ENCODE assay signal across 1 cellular context in the genomic region with DNA sequence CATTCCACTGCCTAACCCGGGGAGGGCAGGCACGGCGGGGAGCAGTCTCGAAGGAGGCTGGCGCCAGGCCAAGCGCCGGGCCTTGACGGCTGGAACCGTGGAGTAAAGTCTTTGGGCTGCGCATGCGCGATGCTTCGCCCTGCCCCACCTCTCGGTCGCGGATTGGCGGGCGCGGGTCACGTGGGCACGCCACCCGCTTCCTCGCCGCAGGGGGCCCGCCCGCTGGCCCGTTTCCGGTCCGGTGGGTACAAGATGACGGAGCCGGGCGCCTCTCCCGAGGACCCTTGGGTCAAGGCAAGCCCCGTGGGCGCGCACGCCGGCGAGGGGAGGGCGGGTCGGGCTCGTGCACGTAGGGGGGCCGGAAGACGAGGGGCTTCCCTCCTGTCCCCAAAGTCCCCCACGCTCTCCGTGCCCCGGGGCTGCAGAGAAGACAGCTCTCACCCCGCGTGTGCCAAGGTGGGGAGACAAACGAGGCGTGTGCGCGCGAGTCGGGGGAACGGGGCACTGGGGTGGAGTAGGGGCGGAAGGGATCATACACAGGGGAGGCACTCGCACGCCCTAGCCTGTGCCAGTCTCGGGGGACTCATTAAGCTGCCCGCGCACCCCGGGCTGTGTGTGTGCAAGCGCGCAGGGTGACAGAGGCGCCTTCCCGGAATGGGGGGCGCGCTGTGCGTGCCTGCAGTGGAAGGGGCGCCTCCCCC.
TF ChIP-seq lines count a peak whose summit lies in the region.

A gene with protein sequence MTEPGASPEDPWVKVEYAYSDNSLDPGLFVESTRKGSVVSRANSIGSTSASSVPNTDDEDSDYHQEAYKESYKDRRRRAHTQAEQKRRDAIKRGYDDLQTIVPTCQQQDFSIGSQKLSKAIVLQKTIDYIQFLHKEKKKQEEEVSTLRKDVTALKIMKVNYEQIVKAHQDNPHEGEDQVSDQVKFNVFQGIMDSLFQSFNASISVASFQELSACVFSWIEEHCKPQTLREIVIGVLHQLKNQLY (plus strand): TSS at position 228 of the 701 bp plus-strand sequence. CDS start 25 bp downstream, at position 253.

TF ChIP-seq in SK-N-SH, 30 proteins besides CTCF, POLR2A, EP300 and RAD21 (continued from another document):
- TF ChIP-seq, protein P1, sequence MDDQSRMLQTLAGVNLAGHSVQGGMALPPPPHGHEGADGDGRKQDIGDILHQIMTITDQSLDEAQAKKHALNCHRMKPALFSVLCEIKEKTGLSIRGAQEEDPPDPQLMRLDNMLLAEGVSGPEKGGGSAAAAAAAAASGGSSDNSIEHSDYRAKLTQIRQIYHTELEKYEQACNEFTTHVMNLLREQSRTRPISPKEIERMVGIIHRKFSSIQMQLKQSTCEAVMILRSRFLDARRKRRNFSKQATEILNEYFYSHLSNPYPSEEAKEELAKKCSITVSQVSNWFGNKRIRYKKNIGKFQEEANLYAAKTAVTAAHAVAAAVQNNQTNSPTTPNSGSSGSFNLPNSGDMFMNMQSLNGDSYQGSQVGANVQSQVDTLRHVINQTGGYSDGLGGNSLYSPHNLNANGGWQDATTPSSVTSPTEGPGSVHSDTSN (IDR thresholded peaks at IDR 0.05), result no peak; the same call in 1 of the 2 replicates
- TF ChIP-seq EZH2phosphoT487 (IDR thresholded peaks at IDR 0.05; ENCODE audit: borderline replicate concordance, low read depth) (no peak), SMC3 (IDR thresholded peaks at IDR 0.05; ENCODE audit: low read depth, low read length) (no peak), RFX5 (IDR thresholded peaks at IDR 0.05; ENCODE audit: low read length) (no peak), GATA2 (CRISPR knock-in tag; IDR thresholded peaks at IDR 0.05) (no peak), CHD2 (IDR thresholded peaks at IDR 0.05; ENCODE audit: low read length, partially characterized antibody) (no peak), TAF1 (IDR thresholded peaks at IDR 0.05; ENCODE audit: borderline replicate concordance, low read depth, low read length) (peak; percentile 65; the same call in 1 of the 2 replicates), SIN3A (IDR thresholded peaks at IDR 0.05; ENCODE audit: borderline replicate concordance, low read depth, low read length) (peak; percentile 81; the same call in 1 of the 2 replicates), TCF12 (IDR thresholded peaks at IDR 0.05) (no peak), RXRA (IDR thresholded peaks at IDR 0.05; ENCODE audit: borderline replicate concordance, low read depth) (no peak), FOXM1 (IDR thresholded peaks at IDR 0.05; ENCODE audit: low read depth) (no peak), FOXJ3 (CRISPR knock-in tag; IDR thresholded peaks at IDR 0.05) (no peak), POLR2AphosphoS5 (IDR thresholded peaks at IDR 0.05; ENCODE audit: low read depth, low read length) (peak; percentile 74), YY1 (IDR thresholded peaks at IDR 0.05; ENCODE audit: low read depth) (no peak), RCOR1 (IDR thresholded peaks at IDR 0.05; ENCODE audit: low read length) (no peak), GABPA (IDR thresholded peaks at IDR 0.05; ENCODE audit: low read depth) (peak; percentile 72), MXI1 (IDR thresholded peaks at IDR 0.05; ENCODE audit: low read depth, low read length) (peak; percentile 87), ELF1 (IDR thresholded peaks at IDR 0.05) (peak; percentile 51), NFIC (IDR thresholded peaks at IDR 0.05; ENCODE audit: borderline replicate concordance) (peak; percentile 90), JUND (IDR thresholded peaks at IDR 0.05) (no peak), NRF1 (IDR thresholded peaks at IDR 0.05; ENCODE audit: low read depth, low read length) (peak; percentile 86), TEAD4 (IDR thresholded peaks at IDR 0.05; ENCODE audit: borderline replicate concordance, insufficient read depth) (no peak), MEF2A (IDR thresholded peaks at IDR 0.05; ENCODE audit: borderline replicate concordance, low read depth) (no peak)
- TF ChIP-seq, protein P2, sequence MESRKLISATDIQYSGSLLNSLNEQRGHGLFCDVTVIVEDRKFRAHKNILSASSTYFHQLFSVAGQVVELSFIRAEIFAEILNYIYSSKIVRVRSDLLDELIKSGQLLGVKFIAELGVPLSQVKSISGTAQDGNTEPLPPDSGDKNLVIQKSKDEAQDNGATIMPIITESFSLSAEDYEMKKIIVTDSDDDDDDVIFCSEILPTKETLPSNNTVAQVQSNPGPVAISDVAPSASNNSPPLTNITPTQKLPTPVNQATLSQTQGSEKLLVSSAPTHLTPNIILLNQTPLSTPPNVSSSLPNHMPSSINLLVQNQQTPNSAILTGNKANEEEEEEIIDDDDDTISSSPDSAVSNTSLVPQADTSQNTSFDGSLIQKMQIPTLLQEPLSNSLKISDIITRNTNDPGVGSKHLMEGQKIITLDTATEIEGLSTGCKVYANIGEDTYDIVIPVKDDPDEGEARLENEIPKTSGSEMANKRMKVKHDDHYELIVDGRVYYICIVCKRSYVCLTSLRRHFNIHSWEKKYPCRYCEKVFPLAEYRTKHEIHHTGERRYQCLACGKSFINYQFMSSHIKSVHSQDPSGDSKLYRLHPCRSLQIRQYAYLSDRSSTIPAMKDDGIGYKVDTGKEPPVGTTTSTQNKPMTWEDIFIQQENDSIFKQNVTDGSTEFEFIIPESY (IDR thresholded peaks at IDR 0.05; ENCODE audit: borderline replicate concordance, low read depth), result 0 out of 2 replicates have a peak, but pooled peaks have one; percentile 14
- TF ChIP-seq, protein P3, sequence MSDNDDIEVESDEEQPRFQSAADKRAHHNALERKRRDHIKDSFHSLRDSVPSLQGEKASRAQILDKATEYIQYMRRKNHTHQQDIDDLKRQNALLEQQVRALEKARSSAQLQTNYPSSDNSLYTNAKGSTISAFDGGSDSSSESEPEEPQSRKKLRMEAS (IDR thresholded peaks at IDR 0.05; ENCODE audit: low read depth), result peak; percentile 70; the same call in 1 of the 2 replicates
- TF ChIP-seq, protein P4, sequence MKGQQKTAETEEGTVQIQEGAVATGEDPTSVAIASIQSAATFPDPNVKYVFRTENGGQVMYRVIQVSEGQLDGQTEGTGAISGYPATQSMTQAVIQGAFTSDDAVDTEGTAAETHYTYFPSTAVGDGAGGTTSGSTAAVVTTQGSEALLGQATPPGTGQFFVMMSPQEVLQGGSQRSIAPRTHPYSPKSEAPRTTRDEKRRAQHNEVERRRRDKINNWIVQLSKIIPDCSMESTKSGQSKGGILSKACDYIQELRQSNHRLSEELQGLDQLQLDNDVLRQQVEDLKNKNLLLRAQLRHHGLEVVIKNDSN (IDR thresholded peaks at IDR 0.05; ENCODE audit: borderline replicate concordance, low read depth), result peak; percentile 99
- TF ChIP-seq, protein P5, sequence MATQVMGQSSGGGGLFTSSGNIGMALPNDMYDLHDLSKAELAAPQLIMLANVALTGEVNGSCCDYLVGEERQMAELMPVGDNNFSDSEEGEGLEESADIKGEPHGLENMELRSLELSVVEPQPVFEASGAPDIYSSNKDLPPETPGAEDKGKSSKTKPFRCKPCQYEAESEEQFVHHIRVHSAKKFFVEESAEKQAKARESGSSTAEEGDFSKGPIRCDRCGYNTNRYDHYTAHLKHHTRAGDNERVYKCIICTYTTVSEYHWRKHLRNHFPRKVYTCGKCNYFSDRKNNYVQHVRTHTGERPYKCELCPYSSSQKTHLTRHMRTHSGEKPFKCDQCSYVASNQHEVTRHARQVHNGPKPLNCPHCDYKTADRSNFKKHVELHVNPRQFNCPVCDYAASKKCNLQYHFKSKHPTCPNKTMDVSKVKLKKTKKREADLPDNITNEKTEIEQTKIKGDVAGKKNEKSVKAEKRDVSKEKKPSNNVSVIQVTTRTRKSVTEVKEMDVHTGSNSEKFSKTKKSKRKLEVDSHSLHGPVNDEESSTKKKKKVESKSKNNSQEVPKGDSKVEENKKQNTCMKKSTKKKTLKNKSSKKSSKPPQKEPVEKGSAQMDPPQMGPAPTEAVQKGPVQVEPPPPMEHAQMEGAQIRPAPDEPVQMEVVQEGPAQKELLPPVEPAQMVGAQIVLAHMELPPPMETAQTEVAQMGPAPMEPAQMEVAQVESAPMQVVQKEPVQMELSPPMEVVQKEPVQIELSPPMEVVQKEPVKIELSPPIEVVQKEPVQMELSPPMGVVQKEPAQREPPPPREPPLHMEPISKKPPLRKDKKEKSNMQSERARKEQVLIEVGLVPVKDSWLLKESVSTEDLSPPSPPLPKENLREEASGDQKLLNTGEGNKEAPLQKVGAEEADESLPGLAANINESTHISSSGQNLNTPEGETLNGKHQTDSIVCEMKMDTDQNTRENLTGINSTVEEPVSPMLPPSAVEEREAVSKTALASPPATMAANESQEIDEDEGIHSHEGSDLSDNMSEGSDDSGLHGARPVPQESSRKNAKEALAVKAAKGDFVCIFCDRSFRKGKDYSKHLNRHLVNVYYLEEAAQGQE (IDR thresholded peaks at IDR 0.05; ENCODE audit: low read depth, low read length), result no peak
- TF ChIP-seq, protein P6, sequence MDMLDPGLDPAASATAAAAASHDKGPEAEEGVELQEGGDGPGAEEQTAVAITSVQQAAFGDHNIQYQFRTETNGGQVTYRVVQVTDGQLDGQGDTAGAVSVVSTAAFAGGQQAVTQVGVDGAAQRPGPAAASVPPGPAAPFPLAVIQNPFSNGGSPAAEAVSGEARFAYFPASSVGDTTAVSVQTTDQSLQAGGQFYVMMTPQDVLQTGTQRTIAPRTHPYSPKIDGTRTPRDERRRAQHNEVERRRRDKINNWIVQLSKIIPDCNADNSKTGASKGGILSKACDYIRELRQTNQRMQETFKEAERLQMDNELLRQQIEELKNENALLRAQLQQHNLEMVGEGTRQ (IDR thresholded peaks at IDR 0.05; ENCODE audit: borderline replicate concordance, low read depth, low read length), result peak; percentile 89
- TF ChIP-seq, protein P7, sequence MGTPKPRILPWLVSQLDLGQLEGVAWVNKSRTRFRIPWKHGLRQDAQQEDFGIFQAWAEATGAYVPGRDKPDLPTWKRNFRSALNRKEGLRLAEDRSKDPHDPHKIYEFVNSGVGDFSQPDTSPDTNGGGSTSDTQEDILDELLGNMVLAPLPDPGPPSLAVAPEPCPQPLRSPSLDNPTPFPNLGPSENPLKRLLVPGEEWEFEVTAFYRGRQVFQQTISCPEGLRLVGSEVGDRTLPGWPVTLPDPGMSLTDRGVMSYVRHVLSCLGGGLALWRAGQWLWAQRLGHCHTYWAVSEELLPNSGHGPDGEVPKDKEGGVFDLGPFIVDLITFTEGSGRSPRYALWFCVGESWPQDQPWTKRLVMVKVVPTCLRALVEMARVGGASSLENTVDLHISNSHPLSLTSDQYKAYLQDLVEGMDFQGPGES (IDR thresholded peaks at IDR 0.05; ENCODE audit: low read depth, low read length), result 0 out of 2 replicates have a peak, but pooled peaks have one; percentile 23
